ENCODE assay signal across 10 cellular contexts in the genomic region with DNA sequence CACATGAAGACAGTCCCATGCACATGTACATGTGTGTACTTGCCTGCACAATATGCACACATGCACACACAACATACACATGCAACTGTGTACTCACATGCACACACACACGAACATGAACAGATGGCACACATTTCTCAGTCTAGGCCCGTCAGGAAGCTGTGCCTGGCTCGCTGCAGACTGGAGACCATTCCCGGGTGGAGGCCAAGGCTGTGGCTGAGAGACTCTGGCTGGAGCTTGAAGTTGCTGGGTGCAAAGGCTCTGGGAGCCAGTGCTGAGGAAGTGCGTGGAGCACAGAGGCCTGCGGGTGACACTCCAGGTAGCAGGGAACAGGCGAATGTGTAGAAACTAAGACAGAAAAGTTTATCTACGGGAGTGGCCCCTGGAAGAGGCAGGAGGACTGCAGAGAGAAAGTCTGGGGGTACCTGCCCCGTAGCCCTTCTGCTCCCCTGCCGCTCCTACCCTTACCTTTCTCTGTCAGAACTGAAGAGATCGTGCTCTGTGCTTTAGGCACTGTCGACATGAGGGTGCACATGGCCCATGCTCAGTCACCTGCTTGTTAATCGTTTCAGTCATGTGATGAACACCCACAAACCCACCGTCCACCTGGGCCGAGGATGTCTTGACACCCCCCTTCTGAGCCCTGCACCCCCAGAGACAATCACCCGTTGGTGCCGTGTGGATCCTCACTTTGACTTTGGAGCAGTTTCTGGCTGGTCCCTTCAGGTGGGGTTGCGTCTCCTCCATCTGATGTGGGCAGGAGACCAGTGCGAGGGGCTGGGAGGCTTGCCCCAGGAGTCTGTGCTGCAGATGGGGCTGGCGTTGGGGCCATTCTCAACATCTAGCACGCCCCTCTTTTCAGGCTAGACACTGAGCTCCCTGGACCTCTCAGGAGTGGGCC.
"Had no signal": no experiment of that assay in that cellular context is flagged by ENCODE, and none has a peak within 500 bp of the region (broad histone marks: within the 10 kb centered on the region; RNA-seq: fewer than 3 reads in every experiment).

No MANE protein-coding gene starts in this region.

- H3K4me1 Mint-ChIP-seq: memory B cell, nephron had no signal

- H3K4me3 Mint-ChIP-seq: memory B cell, nephron had no signal

- H3K27ac Mint-ChIP-seq: activated naive CD4-positive, alpha-beta T cell treated with anti-CD3 and anti-CD28 coated beads for 36 hours; memory B cell; nephron had no signal

- H3K36me3 Mint-ChIP-seq: memory B cell had no signal

- H3K9me3 ChIP-seq: esophagus squamous epithelium, thyroid gland had no signal

- DNase-seq: effector CD4-positive, alpha-beta T cell; esophagus squamous epithelium; kidney glomerular epithelial cell; left ventricle myocardium superior; thyroid gland had no signal

- H3K27ac ChIP-seq: esophagus squamous epithelium, SK-N-MC, thyroid gland had no signal

- H3K36me3 ChIP-seq: esophagus squamous epithelium, thyroid gland had no signal

- ATAC-seq: left ventricle myocardium superior, sciatic nerve had no signal

- H3K4me3 ChIP-seq: esophagus squamous epithelium, SK-N-MC, thyroid gland had no signal

- H3K27me3 ChIP-seq: thyroid gland had no signal

- H3K4me1 ChIP-seq: esophagus squamous epithelium, thyroid gland had no signal

- H3K9me3 Mint-ChIP-seq: activated naive CD4-positive, alpha-beta T cell treated with anti-CD3 and anti-CD28 coated beads for 36 hours; memory B cell; nephron had no signal
